In the genomic region with DNA sequence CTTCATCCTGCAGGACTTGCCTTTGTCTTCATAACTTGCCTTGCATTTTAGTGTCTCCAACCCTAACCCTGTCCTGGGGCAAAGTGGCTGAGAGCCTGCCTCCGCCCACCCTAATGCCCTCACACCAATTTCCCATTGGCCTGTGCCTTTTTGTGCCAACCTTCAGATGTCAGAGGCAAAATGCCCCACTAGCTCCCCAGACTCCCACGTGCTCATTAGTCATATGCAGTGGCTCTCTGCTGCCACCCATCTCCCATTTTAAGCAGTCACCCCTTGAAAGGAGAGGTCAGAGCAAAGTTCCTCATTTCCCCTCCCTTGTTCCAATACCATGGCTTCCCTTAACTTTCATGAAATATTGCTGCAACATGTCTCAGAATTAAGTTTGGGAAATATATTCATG, we compare ENCODE assay signal across 8 cellular contexts.
DNase-seq lines count a peak whose midpoint lies in the region; ATAC-seq and TF ChIP-seq lines count a peak whose summit lies in the region.
"Had no signal": no experiment of that assay in that cellular context is flagged by ENCODE, and none has a peak within 500 bp of the region (broad histone marks: within the 10 kb centered on the region; RNA-seq: fewer than 3 reads in every experiment).

No MANE protein-coding gene starts in this region.

- no peak overlapping the region for H3K4me2 ChIP-seq in HCT116 (ENCODE audit: low read length)
- H3K4me2 ChIP-seq in OCI-LY7 (ENCODE audit: low read length): no peak overlapping the region

- no peak overlapping the region for H3K4me3 ChIP-seq in GM12875 (ENCODE audit: low read depth, low read length)
- no peak overlapping the region for H3K4me3 ChIP-seq in HCT116 (replicated peaks in 1 of 2; ENCODE audit: low read depth in 1 of 2, low read length in 2 of 2)
- no peak overlapping the region for H3K4me3 ChIP-seq in OCI-LY7 (ENCODE audit: low read depth, low read length, poor library complexity, severe bottlenecking)
- no peak overlapping the region for H3K4me3 ChIP-seq in right atrium auricular region
- H3K4me3 ChIP-seq: SJSA1 had no signal

- H2AFZ ChIP-seq in HCT116 (ENCODE audit: low read depth, low read length, poor library complexity, severe bottlenecking) (no peak overlapping the region), OCI-LY7 (ENCODE audit: low read length) (no peak overlapping the region)

- TF ChIP-seq CTCF in GM12875 (IDR thresholded peaks at IDR 0.05; ENCODE audit: borderline replicate concordance, insufficient read depth, low read depth, low read length) (peak; percentile 50), HCT116 (IDR thresholded peaks at IDR 0.05 in 2 of 3, conservative IDR thresholded peaks at IDR 0.05 in 1 of 3; ENCODE audit: borderline replicate concordance in 1 of 3, insufficient read depth in 1 of 3, low read depth in 2 of 3, low read length in 2 of 3) (peak; percentile 13 to 53 (median 51); a peak in 4 of 6 replicates), OCI-LY7 (conservative IDR thresholded peaks at IDR 0.05; ENCODE audit: low read length) (peak; percentile 59), right atrium auricular region (IDR thresholded peaks at IDR 0.05) (peak in 1 of 2 donors; percentile 18)

- H3K79me2 ChIP-seq in HCT116 (ENCODE audit: insufficient read depth, low read length) (no peaks in the 10 kb centered on the region), OCI-LY7 (ENCODE audit: insufficient read depth, low read depth, low read length) (no peaks in the 10 kb centered on the region)

- TF ChIP-seq POLR2A in HCT116 (IDR thresholded peaks at IDR 0.05; ENCODE audit: borderline replicate concordance, extremely low read depth, insufficient read depth, insufficient read length): no peak

- BruUV-seq in HCT116 (replicated peaks; lab: Mats Ljungman, UMichigan) (no TSS peak), OCI-LY7 (replicated peaks; lab: Mats Ljungman, UMichigan) (no TSS peak)

- H4K20me1 ChIP-seq in HCT116 (ENCODE audit: insufficient read depth): no peaks in the 10 kb centered on the region
- H4K20me1 ChIP-seq in OCI-LY7 (ENCODE audit: insufficient read depth, low read length): no peaks in the 10 kb centered on the region

- DNase-seq in HCT116 (ENCODE audit: low read depth, low spot score) (peak; percentile 4), OCI-LY7 (ENCODE audit: low spot score) (peak; percentile 2), NCI-H526 treated with DMSO at 0.1 percent for 48 hours (lab: John Stamatoyannopoulos, UW) (no peak), right atrium auricular region (ENCODE audit: low spot score) (no peak), AG08396 (ENCODE audit: low spot score) (no peak)

- H3K36me3 ChIP-seq in HCT116 (ENCODE audit: control insufficient read depth in 1 of 2, insufficient read depth in 2 of 2, low read length in 2 of 2): no peaks in the 10 kb centered on the region
- H3K36me3 ChIP-seq in OCI-LY7 (ENCODE audit: insufficient read depth, low read length): no peaks in the 10 kb centered on the region
- no peaks in the 10 kb centered on the region for H3K36me3 ChIP-seq in right atrium auricular region
- H3K36me3 ChIP-seq: SJSA1 had no signal

- H3K4me1 ChIP-seq in HCT116 (ENCODE audit: control insufficient read depth in 1 of 2, insufficient read depth in 2 of 2, low read length in 2 of 2): no peaks in the 10 kb centered on the region
- H3K4me1 ChIP-seq in OCI-LY7 (ENCODE audit: insufficient read depth, low read length, poor library complexity, severe bottlenecking): no peaks in the 10 kb centered on the region
- H3K4me1 ChIP-seq in right atrium auricular region: no peaks in the 10 kb centered on the region
- H3K4me1 ChIP-seq: SJSA1 had no signal

- RAD21 ChIA-PET in HCT116 (lab: Charles Lee; ENCODE audit: low non-redundant PET in 1 of 2, low total read pairs in 2 of 2, uncharacterized antibody in 2 of 2, unreplicated experiment in 2 of 2): no interaction called here

- H3K27me3 ChIP-seq in HCT116 (ENCODE audit: insufficient read depth, low read length) (no peaks in the 10 kb centered on the region), right atrium auricular region (no peaks in the 10 kb centered on the region)
- H3K27me3 ChIP-seq: SJSA1 had no signal

- TF ChIP-seq RAD21 in HCT116 (IDR thresholded peaks at IDR 0.05; ENCODE audit: low read depth): peak; percentile 32; the same call in 1 of the 2 replicates

- no peak overlapping the region for H3K9ac ChIP-seq in HCT116 (ENCODE audit: low read length)

- H3K9me3 ChIP-seq in HCT116 (ENCODE audit: control insufficient read depth in 1 of 2, insufficient read depth in 1 of 2, low read depth in 1 of 2, low read length in 2 of 2): no peaks in the 10 kb centered on the region
- no peaks in the 10 kb centered on the region for H3K9me3 ChIP-seq in OCI-LY7 (ENCODE audit: low read length)
- H3K9me3 ChIP-seq in right atrium auricular region: no peaks in the 10 kb centered on the region
- H3K9me3 ChIP-seq: SJSA1 had no signal

- no peaks in the 10 kb centered on the region for H3K9me2 ChIP-seq in HCT116 (ENCODE audit: insufficient read depth)
- H3K9me2 ChIP-seq in OCI-LY7 (ENCODE audit: insufficient read depth, low read length): no peaks in the 10 kb centered on the region

- POLR2A ChIA-PET in HCT116 (lab: Charles Lee): no interaction called here
- POLR2A ChIA-PET in OCI-LY7 (lab: Charles Lee): no interaction called here

- peak; percentile 80 for ATAC-seq in HCT116
- peak; percentile 29 for ATAC-seq in esophagus mucosa

- no peak overlapping the region for H3K27ac ChIP-seq in HCT116 (ENCODE audit: low read depth, low read length)
- H3K27ac ChIP-seq in OCI-LY7 (ENCODE audit: low read depth, low read length, poor library complexity, severe bottlenecking): no peak overlapping the region
- H3K27ac ChIP-seq in right atrium auricular region: no peak overlapping the region
- H3K27ac ChIP-seq: SJSA1 had no signal

- intact Hi-C loops in HCT116 (cut with micrococcal nuclease) (no loop called here), OCI-LY7 (cut with micrococcal nuclease; ENCODE audit: unreplicated experiment) (no loop called here)

- CTCF ChIA-PET in HCT116 (lab: Charles Lee) (no interaction called here), OCI-LY7 (lab: Charles Lee; ENCODE audit: unreplicated experiment) (no interaction called here)

TF ChIP-seq in HCT116, 20 proteins besides CTCF, POLR2A, EP300 and RAD21:
- TF ChIP-seq, protein P1, sequence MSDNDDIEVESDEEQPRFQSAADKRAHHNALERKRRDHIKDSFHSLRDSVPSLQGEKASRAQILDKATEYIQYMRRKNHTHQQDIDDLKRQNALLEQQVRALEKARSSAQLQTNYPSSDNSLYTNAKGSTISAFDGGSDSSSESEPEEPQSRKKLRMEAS (IDR thresholded peaks at IDR 0.05): peak; percentile 49
- no peak for TF ChIP-seq EZH2 (IDR thresholded peaks at IDR 0.05)
TF ChIP-seq in HCT116: peak in this region for 1.

Comparison
In these comparisons a context has a peak if more than half of its experiments do, and no peak if none do; other contexts are left out.
1. DNase-seq: peak in HCT116 (single experiment) and OCI-LY7 (single experiment); none in NCI-H526 treated with DMSO at 0.1 percent for 48 hours (single experiment), right atrium auricular region (single experiment) and AG08396 (single experiment).